ENCODE assay signal across 8 cellular contexts in the genomic region with DNA sequence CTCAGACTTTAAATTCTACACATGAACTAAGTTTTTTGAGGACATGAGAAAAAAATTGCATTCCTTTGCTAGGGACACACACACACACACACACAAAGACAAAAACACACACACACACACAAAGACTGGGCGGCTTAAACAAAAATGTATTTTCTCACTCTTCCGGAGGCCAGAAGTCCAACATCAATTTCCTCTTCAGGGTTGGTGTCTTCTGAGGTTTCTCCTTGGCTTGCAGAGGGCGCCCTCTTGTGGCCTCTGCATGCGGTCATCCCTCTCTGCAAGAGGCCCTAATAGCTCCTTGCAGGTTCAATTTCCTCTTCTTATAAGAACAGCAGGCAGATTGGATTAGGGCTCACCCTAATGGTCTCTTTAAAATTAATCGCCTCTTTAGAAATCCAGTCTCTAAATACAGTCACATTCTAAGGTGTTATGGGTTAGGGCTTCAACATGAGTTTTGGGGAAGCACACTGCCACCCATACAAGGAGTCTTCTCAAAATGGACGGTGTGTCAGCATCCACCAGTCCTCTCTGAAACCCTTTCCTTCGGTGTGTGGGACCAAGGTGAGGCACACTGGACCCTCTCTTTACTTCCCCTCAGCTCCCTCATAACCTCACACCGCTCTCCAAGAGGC.
DNase-seq lines count a peak whose midpoint lies in the region; ATAC-seq and TF ChIP-seq lines count a peak whose summit lies in the region.

No MANE protein-coding gene starts in this region.

- TF ChIP-seq RAD21 in Ishikawa (IDR thresholded peaks at IDR 0.05; ENCODE audit: low read depth): peak; percentile 99

- H3K9me3 ChIP-seq in esophagus (ENCODE audit: control insufficient read depth in 2 of 2, insufficient read depth in 1 of 2, low read depth in 1 of 2, low read length in 1 of 2) (no peaks in the 10 kb centered on the region), mucosa of stomach (ENCODE audit: control insufficient read depth, low read length) (no peaks in the 10 kb centered on the region)

- H3K4me1 ChIP-seq in esophagus (ENCODE audit: control insufficient read depth in 2 of 2, insufficient read depth in 2 of 2, low read length in 1 of 2) (peaks cover 3 to 5% of the 10 kb centered on the region in 2 donors), mucosa of stomach (ENCODE audit: control insufficient read depth, insufficient read depth, low read length) (peaks cover 7% of the 10 kb centered on the region)

- H3K27ac ChIP-seq in esophagus (ENCODE audit: low read depth in 2 of 2, low read length in 1 of 2): peak overlapping the region; percentile 6 to 37

- H3K4me3 ChIP-seq in esophagus (ENCODE audit: low read depth in 1 of 2, low read length in 2 of 2) (peak overlapping the region in 1 of 2 donors; percentile 32), mucosa of stomach (ENCODE audit: low read length) (peak overlapping the region; percentile 15)

- ATAC-seq in GM21619 (IDR thresholded peaks at IDR 0.05; ENCODE audit: unreplicated experiment): peak; percentile 86

- no peak for TF ChIP-seq EP300 in Ishikawa (IDR thresholded peaks at IDR 0.05; ENCODE audit: borderline replicate concordance)

- peak; percentile 91 for DNase-seq in DMS53 (lab: John Stamatoyannopoulos, UW)
- DNase-seq in OCI-M1 (lab: John Stamatoyannopoulos, UW): peak; percentile 96
- DNase-seq in activated T-cell treated with anti-CD3 and anti-CD28 coated beads for 48 hours (ENCODE audit: low read depth): peak; percentile 75
- peak; percentile 86 for DNase-seq in stimulated activated CD8-positive, alpha-beta memory T cell treated with anti-CD3 and anti-CD28 coated beads, Interleukin-4, amount 100 ng/mL, for 48 hours

- no peaks in the 10 kb centered on the region for H3K36me3 ChIP-seq in esophagus (ENCODE audit: control insufficient read depth in 2 of 2, insufficient read depth in 2 of 2, low read length in 1 of 2)
- no peaks in the 10 kb centered on the region for H3K36me3 ChIP-seq in mucosa of stomach (ENCODE audit: control insufficient read depth, insufficient read depth, low read length)

- 11 to 17% methylated on average over 8 of the region's 8 CpGs for WGBS in esophagus, 2 donors

- peak overlapping the region; percentile 43 for H3K9ac ChIP-seq in mucosa of stomach (ENCODE audit: low read length)

- H3K27me3 ChIP-seq in esophagus (ENCODE audit: control insufficient read depth in 1 of 2, insufficient read depth in 2 of 2, low read length in 2 of 2) (no peaks in the 10 kb centered on the region), mucosa of stomach (ENCODE audit: control insufficient read depth, insufficient read depth, low read length) (no peaks in the 10 kb centered on the region)

TF ChIP-seq in Ishikawa, 13 proteins besides CTCF, POLR2A, EP300 and RAD21:
- TF ChIP-seq, protein P1, sequence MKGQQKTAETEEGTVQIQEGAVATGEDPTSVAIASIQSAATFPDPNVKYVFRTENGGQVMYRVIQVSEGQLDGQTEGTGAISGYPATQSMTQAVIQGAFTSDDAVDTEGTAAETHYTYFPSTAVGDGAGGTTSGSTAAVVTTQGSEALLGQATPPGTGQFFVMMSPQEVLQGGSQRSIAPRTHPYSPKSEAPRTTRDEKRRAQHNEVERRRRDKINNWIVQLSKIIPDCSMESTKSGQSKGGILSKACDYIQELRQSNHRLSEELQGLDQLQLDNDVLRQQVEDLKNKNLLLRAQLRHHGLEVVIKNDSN (IDR thresholded peaks at IDR 0.05): no peak
- TF ChIP-seq NFIC (IDR thresholded peaks at IDR 0.05): no peak
- no peak for TF ChIP-seq FOXM1 (IDR thresholded peaks at IDR 0.05; ENCODE audit: borderline replicate concordance, low read depth)
- TF ChIP-seq, protein P2, sequence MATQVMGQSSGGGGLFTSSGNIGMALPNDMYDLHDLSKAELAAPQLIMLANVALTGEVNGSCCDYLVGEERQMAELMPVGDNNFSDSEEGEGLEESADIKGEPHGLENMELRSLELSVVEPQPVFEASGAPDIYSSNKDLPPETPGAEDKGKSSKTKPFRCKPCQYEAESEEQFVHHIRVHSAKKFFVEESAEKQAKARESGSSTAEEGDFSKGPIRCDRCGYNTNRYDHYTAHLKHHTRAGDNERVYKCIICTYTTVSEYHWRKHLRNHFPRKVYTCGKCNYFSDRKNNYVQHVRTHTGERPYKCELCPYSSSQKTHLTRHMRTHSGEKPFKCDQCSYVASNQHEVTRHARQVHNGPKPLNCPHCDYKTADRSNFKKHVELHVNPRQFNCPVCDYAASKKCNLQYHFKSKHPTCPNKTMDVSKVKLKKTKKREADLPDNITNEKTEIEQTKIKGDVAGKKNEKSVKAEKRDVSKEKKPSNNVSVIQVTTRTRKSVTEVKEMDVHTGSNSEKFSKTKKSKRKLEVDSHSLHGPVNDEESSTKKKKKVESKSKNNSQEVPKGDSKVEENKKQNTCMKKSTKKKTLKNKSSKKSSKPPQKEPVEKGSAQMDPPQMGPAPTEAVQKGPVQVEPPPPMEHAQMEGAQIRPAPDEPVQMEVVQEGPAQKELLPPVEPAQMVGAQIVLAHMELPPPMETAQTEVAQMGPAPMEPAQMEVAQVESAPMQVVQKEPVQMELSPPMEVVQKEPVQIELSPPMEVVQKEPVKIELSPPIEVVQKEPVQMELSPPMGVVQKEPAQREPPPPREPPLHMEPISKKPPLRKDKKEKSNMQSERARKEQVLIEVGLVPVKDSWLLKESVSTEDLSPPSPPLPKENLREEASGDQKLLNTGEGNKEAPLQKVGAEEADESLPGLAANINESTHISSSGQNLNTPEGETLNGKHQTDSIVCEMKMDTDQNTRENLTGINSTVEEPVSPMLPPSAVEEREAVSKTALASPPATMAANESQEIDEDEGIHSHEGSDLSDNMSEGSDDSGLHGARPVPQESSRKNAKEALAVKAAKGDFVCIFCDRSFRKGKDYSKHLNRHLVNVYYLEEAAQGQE (IDR thresholded peaks at IDR 0.05; ENCODE audit: low read depth): no peak
- TF ChIP-seq CEBPB (IDR thresholded peaks at IDR 0.05): no peak
- no peak for TF ChIP-seq TEAD4 (IDR thresholded peaks at IDR 0.05)
- no peak for TF ChIP-seq YY1 (IDR thresholded peaks at IDR 0.05; ENCODE audit: low read depth)
- TF ChIP-seq, protein P3, sequence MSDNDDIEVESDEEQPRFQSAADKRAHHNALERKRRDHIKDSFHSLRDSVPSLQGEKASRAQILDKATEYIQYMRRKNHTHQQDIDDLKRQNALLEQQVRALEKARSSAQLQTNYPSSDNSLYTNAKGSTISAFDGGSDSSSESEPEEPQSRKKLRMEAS (IDR thresholded peaks at IDR 0.05): no peak
- no peak for TF ChIP-seq CREB1 (IDR thresholded peaks at IDR 0.05; ENCODE audit: low read depth)
- TF ChIP-seq TCF12 (IDR thresholded peaks at IDR 0.05; ENCODE audit: low read depth): no peak
- TF ChIP-seq TAF1 (IDR thresholded peaks at IDR 0.05; ENCODE audit: low read depth): no peak
- no peak for TF ChIP-seq EGR1 (IDR thresholded peaks at IDR 0.05)
- no peak for TF ChIP-seq ZBTB7A (IDR thresholded peaks at IDR 0.05; ENCODE audit: low read depth)
